ENCODE assay signal across 1 cellular context in the genomic region with DNA sequence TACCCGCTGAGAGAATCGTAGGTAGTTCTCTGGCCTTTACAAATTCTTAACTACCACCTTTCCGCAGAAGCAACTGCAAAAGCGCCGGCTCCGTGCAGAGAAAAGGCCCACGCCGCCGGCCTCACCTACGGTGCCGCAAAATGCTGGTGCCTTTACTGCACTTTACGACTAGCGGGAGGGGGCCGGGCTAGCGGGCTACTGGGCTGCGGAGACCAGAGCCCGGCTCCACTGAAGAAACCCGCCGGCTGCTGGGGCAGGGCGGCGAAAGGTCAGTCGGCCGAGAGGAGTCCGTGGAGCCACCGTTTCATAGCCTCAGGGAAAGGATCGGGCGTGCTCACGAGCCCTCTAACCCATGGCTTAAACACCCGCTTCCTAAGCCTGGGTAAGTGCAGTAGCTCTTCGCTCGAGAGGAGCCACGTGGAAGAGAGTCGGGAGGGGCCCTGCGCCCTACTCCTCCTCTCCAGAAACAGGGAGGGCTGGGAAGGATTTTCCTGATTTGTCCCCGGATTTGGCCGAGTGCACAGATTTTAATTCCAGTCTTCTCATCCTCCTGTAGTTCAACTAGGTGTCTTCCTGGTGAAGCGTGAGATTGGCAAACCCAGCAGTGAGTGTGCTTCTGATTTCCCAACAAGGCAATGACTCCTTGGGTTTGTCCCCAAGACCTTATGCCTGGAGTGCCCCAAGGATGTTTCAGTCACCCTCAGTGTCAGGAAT.
TF ChIP-seq lines count a peak whose summit lies in the region.

A gene with protein sequence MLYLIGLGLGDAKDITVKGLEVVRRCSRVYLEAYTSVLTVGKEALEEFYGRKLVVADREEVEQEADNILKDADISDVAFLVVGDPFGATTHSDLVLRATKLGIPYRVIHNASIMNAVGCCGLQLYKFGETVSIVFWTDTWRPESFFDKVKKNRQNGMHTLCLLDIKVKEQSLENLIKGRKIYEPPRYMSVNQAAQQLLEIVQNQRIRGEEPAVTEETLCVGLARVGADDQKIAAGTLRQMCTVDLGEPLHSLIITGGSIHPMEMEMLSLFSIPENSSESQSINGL (minus strand): TSS at position 105 of the 714 bp plus-strand sequence. CDS start 341 bp downstream, outside the sequence.

TF ChIP-seq in HEK293, 187 proteins besides CTCF, POLR2A, EP300 and RAD21 (continued from another document and continues in another):
- TF ChIP-seq, protein P1, sequence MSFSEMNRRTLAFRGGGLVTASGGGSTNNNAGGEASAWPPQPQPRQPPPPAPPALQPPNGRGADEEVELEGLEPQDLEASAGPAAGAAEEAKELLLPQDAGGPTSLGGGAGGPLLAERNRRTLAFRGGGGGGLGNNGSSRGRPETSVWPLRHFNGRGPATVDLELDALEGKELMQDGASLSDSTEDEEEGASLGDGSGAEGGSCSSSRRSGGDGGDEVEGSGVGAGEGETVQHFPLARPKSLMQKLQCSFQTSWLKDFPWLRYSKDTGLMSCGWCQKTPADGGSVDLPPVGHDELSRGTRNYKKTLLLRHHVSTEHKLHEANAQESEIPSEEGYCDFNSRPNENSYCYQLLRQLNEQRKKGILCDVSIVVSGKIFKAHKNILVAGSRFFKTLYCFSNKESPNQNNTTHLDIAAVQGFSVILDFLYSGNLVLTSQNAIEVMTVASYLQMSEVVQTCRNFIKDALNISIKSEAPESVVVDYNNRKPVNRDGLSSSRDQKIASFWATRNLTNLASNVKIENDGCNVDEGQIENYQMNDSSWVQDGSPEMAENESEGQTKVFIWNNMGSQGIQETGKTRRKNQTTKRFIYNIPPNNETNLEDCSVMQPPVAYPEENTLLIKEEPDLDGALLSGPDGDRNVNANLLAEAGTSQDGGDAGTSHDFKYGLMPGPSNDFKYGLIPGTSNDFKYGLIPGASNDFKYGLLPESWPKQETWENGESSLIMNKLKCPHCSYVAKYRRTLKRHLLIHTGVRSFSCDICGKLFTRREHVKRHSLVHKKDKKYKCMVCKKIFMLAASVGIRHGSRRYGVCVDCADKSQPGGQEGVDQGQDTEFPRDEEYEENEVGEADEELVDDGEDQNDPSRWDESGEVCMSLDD (tag by site-specific recombination; IDR thresholded peaks at IDR 0.05) = 0 out of 2 replicates have a peak, but pooled peaks have one; percentile 29
- TF ChIP-seq ZNF701 (tag by site-specific recombination; IDR thresholded peaks at IDR 0.05) (no peak), ZNF274 (IDR thresholded peaks at IDR 0.05; ENCODE audit: low read length) (no peak), ZNF274 (tag by site-specific recombination; IDR thresholded peaks at IDR 0.05; ENCODE audit: borderline replicate concordance) (no peak), ZNF654 (tag by site-specific recombination; IDR thresholded peaks at IDR 0.05; ENCODE audit: low read depth) (no peak), ZNF510 (tag by site-specific recombination; IDR thresholded peaks at IDR 0.05; ENCODE audit: insufficient replicate concordance) (peak; percentile 3), OVOL3 (tag by site-specific recombination; IDR thresholded peaks at IDR 0.05) (peak; percentile 67; the same call in 1 of the 2 replicates), RBAK (tag by site-specific recombination; IDR thresholded peaks at IDR 0.05) (no peak), ZBTB8A (tag by site-specific recombination; IDR thresholded peaks at IDR 0.05) (peak; percentile 99), ZNF23 (tag by site-specific recombination; IDR thresholded peaks at IDR 0.05; ENCODE audit: borderline replicate concordance) (no peak), ZNF530 (tag by site-specific recombination; IDR thresholded peaks at IDR 0.05; ENCODE audit: low read depth) (no peak), ZFP37 (tag by site-specific recombination; IDR thresholded peaks at IDR 0.05) (peak; percentile 71; the same call in 1 of the 2 replicates), ZNF776 (tag by site-specific recombination; IDR thresholded peaks at IDR 0.05; ENCODE audit: borderline replicate concordance) (no peak), ZNF830 (tag by site-specific recombination; IDR thresholded peaks at IDR 0.05; ENCODE audit: low read depth) (no peak), ZNF132 (tag by site-specific recombination; IDR thresholded peaks at IDR 0.05; ENCODE audit: borderline replicate concordance) (no peak), HOXD13 (CRISPR knock-in tag; IDR thresholded peaks at IDR 0.05; ENCODE audit: borderline replicate concordance) (no peak), ZNF354C (tag by site-specific recombination; IDR thresholded peaks at IDR 0.05; ENCODE audit: borderline replicate concordance, low read depth) (no peak), ZNF350 (tag by site-specific recombination; IDR thresholded peaks at IDR 0.05) (no peak), ZNF10 (tag by site-specific recombination; IDR thresholded peaks at IDR 0.05) (no peak), ZNF174 (tag by site-specific recombination; IDR thresholded peaks at IDR 0.05) (no peak), IKZF3 (tag by site-specific recombination; IDR thresholded peaks at IDR 0.05) (peak; percentile 85), ZNF777 (tag by site-specific recombination; IDR thresholded peaks at IDR 0.05; ENCODE audit: borderline replicate concordance) (no peak), ZNF37A (tag by site-specific recombination; IDR thresholded peaks at IDR 0.05) (no peak), ZNF423 (tag by site-specific recombination; IDR thresholded peaks at IDR 0.05) (no peak), ZNF658 (tag by site-specific recombination; IDR thresholded peaks at IDR 0.05) (no peak), ZNF791 (tag by site-specific recombination; IDR thresholded peaks at IDR 0.05) (no peak), ZNF660 (tag by site-specific recombination; IDR thresholded peaks at IDR 0.05) (peak; percentile 91), ZNF211 (tag by site-specific recombination; IDR thresholded peaks at IDR 0.05; ENCODE audit: low read depth) (no peak), ZNF664 (tag by site-specific recombination; IDR thresholded peaks at IDR 0.05) (no peak), ZNF768 (tag by site-specific recombination; IDR thresholded peaks at IDR 0.05) (no peak), ZNF311 (tag by site-specific recombination; IDR thresholded peaks at IDR 0.05; ENCODE audit: borderline replicate concordance) (no peak), ZBTB20 (tag by site-specific recombination; IDR thresholded peaks at IDR 0.05) (peak; percentile 91), GLIS1 (tag by site-specific recombination; IDR thresholded peaks at IDR 0.05) (no peak)
- TF ChIP-seq, protein P2, sequence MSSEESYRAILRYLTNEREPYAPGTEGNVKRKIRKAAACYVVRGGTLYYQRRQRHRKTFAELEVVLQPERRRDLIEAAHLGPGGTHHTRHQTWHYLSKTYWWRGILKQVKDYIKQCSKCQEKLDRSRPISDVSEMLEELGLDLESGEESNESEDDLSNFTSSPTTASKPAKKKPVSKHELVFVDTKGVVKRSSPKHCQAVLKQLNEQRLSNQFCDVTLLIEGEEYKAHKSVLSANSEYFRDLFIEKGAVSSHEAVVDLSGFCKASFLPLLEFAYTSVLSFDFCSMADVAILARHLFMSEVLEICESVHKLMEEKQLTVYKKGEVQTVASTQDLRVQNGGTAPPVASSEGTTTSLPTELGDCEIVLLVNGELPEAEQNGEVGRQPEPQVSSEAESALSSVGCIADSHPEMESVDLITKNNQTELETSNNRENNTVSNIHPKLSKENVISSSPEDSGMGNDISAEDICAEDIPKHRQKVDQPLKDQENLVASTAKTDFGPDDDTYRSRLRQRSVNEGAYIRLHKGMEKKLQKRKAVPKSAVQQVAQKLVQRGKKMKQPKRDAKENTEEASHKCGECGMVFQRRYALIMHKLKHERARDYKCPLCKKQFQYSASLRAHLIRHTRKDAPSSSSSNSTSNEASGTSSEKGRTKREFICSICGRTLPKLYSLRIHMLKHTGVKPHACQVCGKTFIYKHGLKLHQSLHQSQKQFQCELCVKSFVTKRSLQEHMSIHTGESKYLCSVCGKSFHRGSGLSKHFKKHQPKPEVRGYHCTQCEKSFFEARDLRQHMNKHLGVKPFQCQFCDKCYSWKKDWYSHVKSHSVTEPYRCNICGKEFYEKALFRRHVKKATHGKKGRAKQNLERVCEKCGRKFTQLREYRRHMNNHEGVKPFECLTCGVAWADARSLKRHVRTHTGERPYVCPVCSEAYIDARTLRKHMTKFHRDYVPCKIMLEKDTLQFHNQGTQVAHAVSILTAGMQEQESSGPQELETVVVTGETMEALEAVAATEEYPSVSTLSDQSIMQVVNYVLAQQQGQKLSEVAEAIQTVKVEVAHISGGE (tag by site-specific recombination; conservative IDR thresholded peaks at IDR 0.05; ENCODE audit: low read depth) = no peak; the same call in 1 of the 2 replicates
- TF ChIP-seq, protein P3, sequence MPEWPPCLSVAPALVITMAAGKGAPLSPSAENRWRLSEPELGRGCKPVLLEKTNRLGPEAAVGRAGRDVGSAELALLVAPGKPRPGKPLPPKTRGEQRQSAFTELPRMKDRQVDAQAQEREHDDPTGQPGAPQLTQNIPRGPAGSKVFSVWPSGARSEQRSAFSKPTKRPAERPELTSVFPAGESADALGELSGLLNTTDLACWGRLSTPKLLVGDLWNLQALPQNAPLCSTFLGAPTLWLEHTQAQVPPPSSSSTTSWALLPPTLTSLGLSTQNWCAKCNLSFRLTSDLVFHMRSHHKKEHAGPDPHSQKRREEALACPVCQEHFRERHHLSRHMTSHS (tag by site-specific recombination; IDR thresholded peaks at IDR 0.05) = no peak
- TF ChIP-seq, protein P4, sequence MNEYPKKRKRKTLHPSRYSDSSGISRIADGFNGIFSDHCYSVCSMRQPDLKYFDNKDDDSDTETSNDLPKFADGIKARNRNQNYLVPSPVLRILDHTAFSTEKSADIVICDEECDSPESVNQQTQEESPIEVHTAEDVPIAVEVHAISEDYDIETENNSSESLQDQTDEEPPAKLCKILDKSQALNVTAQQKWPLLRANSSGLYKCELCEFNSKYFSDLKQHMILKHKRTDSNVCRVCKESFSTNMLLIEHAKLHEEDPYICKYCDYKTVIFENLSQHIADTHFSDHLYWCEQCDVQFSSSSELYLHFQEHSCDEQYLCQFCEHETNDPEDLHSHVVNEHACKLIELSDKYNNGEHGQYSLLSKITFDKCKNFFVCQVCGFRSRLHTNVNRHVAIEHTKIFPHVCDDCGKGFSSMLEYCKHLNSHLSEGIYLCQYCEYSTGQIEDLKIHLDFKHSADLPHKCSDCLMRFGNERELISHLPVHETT (tag by site-specific recombination; IDR thresholded peaks at IDR 0.05) = no peak
- TF ChIP-seq, protein P5, sequence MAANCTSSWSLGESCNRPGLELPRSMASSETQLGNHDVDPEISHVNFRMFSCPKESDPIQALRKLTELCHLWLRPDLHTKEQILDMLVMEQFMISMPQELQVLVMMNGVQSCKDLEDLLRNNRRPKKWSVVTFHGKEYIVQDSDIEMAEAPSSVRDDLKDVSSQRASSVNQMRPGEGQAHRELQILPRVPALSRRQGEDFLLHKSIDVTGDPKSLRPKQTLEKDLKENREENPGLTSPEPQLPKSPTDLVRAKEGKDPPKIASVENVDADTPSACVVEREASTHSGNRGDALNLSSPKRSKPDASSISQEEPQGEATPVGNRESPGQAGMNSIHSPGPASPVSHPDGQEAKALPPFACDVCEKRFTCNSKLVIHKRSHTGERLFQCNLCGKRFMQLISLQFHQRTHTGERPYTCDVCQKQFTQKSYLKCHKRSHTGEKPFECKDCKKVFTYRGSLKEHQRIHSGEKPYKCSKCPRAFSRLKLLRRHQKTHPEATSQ (tag by site-specific recombination; IDR thresholded peaks at IDR 0.05) = peak; percentile 22; the same call in 1 of the 2 replicates
- TF ChIP-seq, protein P6, sequence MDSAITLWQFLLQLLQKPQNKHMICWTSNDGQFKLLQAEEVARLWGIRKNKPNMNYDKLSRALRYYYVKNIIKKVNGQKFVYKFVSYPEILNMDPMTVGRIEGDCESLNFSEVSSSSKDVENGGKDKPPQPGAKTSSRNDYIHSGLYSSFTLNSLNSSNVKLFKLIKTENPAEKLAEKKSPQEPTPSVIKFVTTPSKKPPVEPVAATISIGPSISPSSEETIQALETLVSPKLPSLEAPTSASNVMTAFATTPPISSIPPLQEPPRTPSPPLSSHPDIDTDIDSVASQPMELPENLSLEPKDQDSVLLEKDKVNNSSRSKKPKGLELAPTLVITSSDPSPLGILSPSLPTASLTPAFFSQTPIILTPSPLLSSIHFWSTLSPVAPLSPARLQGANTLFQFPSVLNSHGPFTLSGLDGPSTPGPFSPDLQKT (IDR thresholded peaks at IDR 0.05; ENCODE audit: borderline replicate concordance, low read depth, low read length) = no peak
- TF ChIP-seq, protein P7, sequence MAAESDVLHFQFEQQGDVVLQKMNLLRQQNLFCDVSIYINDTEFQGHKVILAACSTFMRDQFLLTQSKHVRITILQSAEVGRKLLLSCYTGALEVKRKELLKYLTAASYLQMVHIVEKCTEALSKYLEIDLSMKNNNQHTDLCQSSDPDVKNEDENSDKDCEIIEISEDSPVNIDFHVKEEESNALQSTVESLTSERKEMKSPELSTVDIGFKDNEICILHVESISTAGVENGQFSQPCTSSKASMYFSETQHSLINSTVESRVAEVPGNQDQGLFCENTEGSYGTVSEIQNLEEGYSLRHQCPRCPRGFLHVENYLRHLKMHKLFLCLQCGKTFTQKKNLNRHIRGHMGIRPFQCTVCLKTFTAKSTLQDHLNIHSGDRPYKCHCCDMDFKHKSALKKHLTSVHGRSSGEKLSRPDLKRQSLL (tag by site-specific recombination; IDR thresholded peaks at IDR 0.05) = peak; percentile 27; the same call in 1 of the 2 replicates
- TF ChIP-seq, protein P8, sequence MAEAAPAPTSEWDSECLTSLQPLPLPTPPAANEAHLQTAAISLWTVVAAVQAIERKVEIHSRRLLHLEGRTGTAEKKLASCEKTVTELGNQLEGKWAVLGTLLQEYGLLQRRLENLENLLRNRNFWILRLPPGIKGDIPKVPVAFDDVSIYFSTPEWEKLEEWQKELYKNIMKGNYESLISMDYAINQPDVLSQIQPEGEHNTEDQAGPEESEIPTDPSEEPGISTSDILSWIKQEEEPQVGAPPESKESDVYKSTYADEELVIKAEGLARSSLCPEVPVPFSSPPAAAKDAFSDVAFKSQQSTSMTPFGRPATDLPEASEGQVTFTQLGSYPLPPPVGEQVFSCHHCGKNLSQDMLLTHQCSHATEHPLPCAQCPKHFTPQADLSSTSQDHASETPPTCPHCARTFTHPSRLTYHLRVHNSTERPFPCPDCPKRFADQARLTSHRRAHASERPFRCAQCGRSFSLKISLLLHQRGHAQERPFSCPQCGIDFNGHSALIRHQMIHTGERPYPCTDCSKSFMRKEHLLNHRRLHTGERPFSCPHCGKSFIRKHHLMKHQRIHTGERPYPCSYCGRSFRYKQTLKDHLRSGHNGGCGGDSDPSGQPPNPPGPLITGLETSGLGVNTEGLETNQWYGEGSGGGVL (tag by site-specific recombination; IDR thresholded peaks at IDR 0.05) = no peak
- TF ChIP-seq, protein P9, sequence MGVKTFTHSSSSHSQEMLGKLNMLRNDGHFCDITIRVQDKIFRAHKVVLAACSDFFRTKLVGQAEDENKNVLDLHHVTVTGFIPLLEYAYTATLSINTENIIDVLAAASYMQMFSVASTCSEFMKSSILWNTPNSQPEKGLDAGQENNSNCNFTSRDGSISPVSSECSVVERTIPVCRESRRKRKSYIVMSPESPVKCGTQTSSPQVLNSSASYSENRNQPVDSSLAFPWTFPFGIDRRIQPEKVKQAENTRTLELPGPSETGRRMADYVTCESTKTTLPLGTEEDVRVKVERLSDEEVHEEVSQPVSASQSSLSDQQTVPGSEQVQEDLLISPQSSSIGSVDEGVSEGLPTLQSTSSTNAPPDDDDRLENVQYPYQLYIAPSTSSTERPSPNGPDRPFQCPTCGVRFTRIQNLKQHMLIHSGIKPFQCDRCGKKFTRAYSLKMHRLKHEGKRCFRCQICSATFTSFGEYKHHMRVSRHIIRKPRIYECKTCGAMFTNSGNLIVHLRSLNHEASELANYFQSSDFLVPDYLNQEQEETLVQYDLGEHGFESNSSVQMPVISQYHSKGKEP (tag by site-specific recombination; IDR thresholded peaks at IDR 0.05) = no peak
